1 cellular context compared by ENCODE assay signal in genomic region chr19:3142292-3142670, GRCh38.
TF ChIP-seq lines count a peak whose summit lies in the region.

No MANE protein-coding gene starts in this region.

TF ChIP-seq in A549, 52 proteins besides CTCF, POLR2A, EP300 and RAD21 (continued from another document):
- TF ChIP-seq MAZ (IDR thresholded peaks at IDR 0.05; ENCODE audit: borderline replicate concordance, low read depth, low read length) (no peak), E2F6 (IDR thresholded peaks at IDR 0.05; ENCODE audit: borderline replicate concordance, low read depth) (0 out of 2 replicates have a peak, but pooled peaks have one; percentile 16), CBX8 (IDR thresholded peaks at IDR 0.05) (no peak), PBX3 (IDR thresholded peaks at IDR 0.05) (0 out of 2 replicates have a peak, but pooled peaks have one; percentile 30), NFE2L2 (conservative IDR thresholded peaks at IDR 0.05; ENCODE audit: low read length) (no peak), MYC (IDR thresholded peaks at IDR 0.05; ENCODE audit: borderline replicate concordance, low read length) (no peak), FOXS1 (CRISPR knock-in tag; IDR thresholded peaks at IDR 0.05) (no peak), ATOH8 (CRISPR knock-in tag; IDR thresholded peaks at IDR 0.05; ENCODE audit: low read depth) (no peak), TP53 (CRISPR knock-in tag; IDR thresholded peaks at IDR 0.05) (no peak), MAX (IDR thresholded peaks at IDR 0.05) (peak; percentile 15; the same call in 1 of the 2 replicates), HDAC2 (IDR thresholded peaks at IDR 0.05) (no peak), FOSL2 (IDR thresholded peaks at IDR 0.05) (peak; percentile 68), FOSL2 (CRISPR knock-in tag; IDR thresholded peaks at IDR 0.05) (peak; percentile 87), ESRRA (IDR thresholded peaks at IDR 0.05; ENCODE audit: borderline replicate concordance, low read length) (no peak), GATA3 (IDR thresholded peaks at IDR 0.05; ENCODE audit: borderline replicate concordance) (no peak), FOSB (CRISPR knock-in tag; IDR thresholded peaks at IDR 0.05) (no peak), HEYL (CRISPR knock-in tag; IDR thresholded peaks at IDR 0.05) (no peak), JUNB (IDR thresholded peaks at IDR 0.05) (peak; percentile 77), RCOR1 (IDR thresholded peaks at IDR 0.05; ENCODE audit: low read depth, low read length) (no peak), CHD4 (IDR thresholded peaks at IDR 0.05; ENCODE audit: borderline replicate concordance) (no peak), SREBF2 (IDR thresholded peaks at IDR 0.05) (no peak), MAFK (IDR thresholded peaks at IDR 0.05; ENCODE audit: partially characterized antibody) (peak; percentile 88), RFX5 (IDR thresholded peaks at IDR 0.05) (no peak), HOXB13 (CRISPR knock-in tag; IDR thresholded peaks at IDR 0.05; ENCODE audit: low read depth) (no peak), JUN (IDR thresholded peaks at IDR 0.05) (no peak; a peak in 1 of 5 replicates), PHF8 (IDR thresholded peaks at IDR 0.05; ENCODE audit: borderline replicate concordance, low read depth) (no peak), NR3C1 (IDR thresholded peaks at IDR 0.05) (no peak), HOXB5 (CRISPR knock-in tag; IDR thresholded peaks at IDR 0.05) (no peak), ZNF302 (CRISPR knock-in tag; IDR thresholded peaks at IDR 0.05) (no peak), HOXA7 (CRISPR knock-in tag; IDR thresholded peaks at IDR 0.05) (no peak), REST (IDR thresholded peaks at IDR 0.05) (no peak), POLR2AphosphoS2 (conservative IDR thresholded peaks at IDR 0.05; ENCODE audit: low read length) (no peak), ELK1 (IDR thresholded peaks at IDR 0.05; ENCODE audit: low read depth, low read length) (no peak), KDM5A (IDR thresholded peaks at IDR 0.05) (no peak), CHD2 (IDR thresholded peaks at IDR 0.05; ENCODE audit: low read length, partially characterized antibody) (no peak), ZFP36 (IDR thresholded peaks at IDR 0.05; ENCODE audit: borderline replicate concordance, partially characterized antibody) (no peak)
